Comparison of ENCODE assay signal across 8 cellular contexts in the genomic region with DNA sequence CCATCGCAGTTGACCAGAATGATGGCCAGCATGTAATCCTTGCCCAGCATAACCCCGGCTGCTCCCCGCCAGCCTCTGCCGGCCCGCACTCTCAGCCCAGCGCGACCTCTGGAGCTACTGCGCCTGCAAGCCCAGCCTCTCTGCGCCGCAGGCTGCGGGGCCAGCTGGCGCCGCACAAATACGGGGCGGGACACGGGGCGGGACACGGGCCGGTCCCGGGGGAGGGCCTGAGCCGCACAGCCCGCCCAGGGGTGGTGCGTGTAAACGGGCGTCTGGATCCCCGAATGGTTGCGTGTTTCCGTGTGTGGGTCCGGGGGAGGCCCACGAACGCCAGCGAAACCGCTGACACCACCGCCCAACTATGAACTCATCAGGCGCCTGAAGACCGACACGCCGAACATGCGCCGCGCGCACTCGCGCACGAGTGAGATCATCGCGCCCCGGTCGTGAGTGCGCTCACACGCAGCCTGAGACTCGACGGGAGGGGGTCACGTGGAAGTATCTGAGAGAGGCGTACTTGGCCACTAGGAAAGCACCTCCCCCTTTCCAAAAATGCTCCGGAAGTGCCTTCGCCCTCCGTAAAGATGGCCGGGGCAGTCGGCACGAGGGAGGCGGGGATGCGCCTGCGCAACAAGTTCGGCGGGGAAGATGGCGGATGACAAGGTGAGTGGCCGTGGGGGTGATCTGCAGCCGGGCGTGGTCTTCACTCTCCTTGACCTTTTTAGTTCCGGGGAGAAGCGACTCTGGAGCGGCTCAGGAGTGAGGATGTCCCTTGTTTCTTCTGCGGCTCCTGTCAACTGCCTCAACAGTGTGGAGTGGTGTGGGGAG. TPM values are rescaled to one million over a fixed set of nuclear protein-coding genes. Genes with fewer than 3 reads are reported as not detected.
DNase-seq lines count a peak whose midpoint lies in the region; ATAC-seq and TF ChIP-seq lines count a peak whose summit lies in the region.

Gene APBB3 (minus strand): TSS at position 403 of the 828 bp plus-strand sequence. CDS start 353 bp downstream, at position 50.
A gene with protein sequence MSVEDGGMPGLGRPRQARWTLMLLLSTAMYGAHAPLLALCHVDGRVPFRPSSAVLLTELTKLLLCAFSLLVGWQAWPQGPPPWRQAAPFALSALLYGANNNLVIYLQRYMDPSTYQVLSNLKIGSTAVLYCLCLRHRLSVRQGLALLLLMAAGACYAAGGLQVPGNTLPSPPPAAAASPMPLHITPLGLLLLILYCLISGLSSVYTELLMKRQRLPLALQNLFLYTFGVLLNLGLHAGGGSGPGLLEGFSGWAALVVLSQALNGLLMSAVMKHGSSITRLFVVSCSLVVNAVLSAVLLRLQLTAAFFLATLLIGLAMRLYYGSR (plus strand): TSS at position 633 of the 828 bp plus-strand sequence. CDS start 2,342 bp downstream, outside the sequence.

- peak within 1 kb of the TSS; percentile 96 for H3K4me3 Mint-ChIP-seq in dendritic cell treated with granulocyte-macrophage colony-stimulating factor and Interleukin-4, amounts not matched to agents 40 ng/mL and 50 ng/mL, for 4 days

- H3K27ac Mint-ChIP-seq in dendritic cell treated with granulocyte-macrophage colony-stimulating factor and Interleukin-4, amounts not matched to agents 40 ng/mL and 50 ng/mL, for 4 days: peak within 1 kb of the TSS; percentile 97

- peaks cover 19 to 88% (median 48%) of the 10 kb centered on the region in 10 experiments for H3K4me1 ChIP-seq in BLaER1 treated with 17β-estradiol and CSF1 and Interleukin-3, amounts not matched to agents 10 nM and 100 nM
- H3K4me1 ChIP-seq in left lung: peaks cover 21 to 65% of the 10 kb centered on the region in 2 donors

- H3K9me3 ChIP-seq in BLaER1 treated with 17β-estradiol and CSF1 and Interleukin-3, amounts not matched to agents 10 nM and 100 nM (replicated peaks in 1 of 11): peaks cover 7 to 27% (median 19%) of the 10 kb centered on the region in 11 experiments; a peak in 21 of 22 replicates
- no peaks in the 10 kb centered on the region for H3K9me3 ChIP-seq in left lung

- no peaks in the 10 kb centered on the region for H3K27me3 Mint-ChIP-seq in dendritic cell treated with granulocyte-macrophage colony-stimulating factor and Interleukin-4, amounts not matched to agents 40 ng/mL and 50 ng/mL, for 4 days

- no peaks in the 10 kb centered on the region for H3K9me3 Mint-ChIP-seq in dendritic cell treated with granulocyte-macrophage colony-stimulating factor and Interleukin-4, amounts not matched to agents 40 ng/mL and 50 ng/mL, for 4 days

- H3K27ac ChIP-seq in BLaER1 treated with 17β-estradiol and CSF1 and Interleukin-3, amounts not matched to agents 10 nM and 100 nM: peak within 1 kb of the TSS; percentile 71 to 86 (median 80)
- peak within 1 kb of the TSS; percentile 95 to 96 for H3K27ac ChIP-seq in left lung

- peaks cover 0 to 6% (median 0%) of the 10 kb centered on the region in 11 experiments; a peak in 2 of 22 replicates for H4K20me1 ChIP-seq in BLaER1 treated with 17β-estradiol and CSF1 and Interleukin-3, amounts not matched to agents 10 nM and 100 nM

- ATAC-seq in GM19351 (IDR thresholded peaks at IDR 0.05; ENCODE audit: unreplicated experiment) (peak; percentile 82), HG03558 (IDR thresholded peaks at IDR 0.05; ENCODE audit: extremely low read depth, unreplicated experiment) (peak; percentile 69), left lung (peak; percentile 92)

- intact Hi-C loops in dendritic cell treated with granulocyte-macrophage colony-stimulating factor and Interleukin-4, amounts not matched to agents 40 ng/mL and 50 ng/mL, for 4 days (cut with micrococcal nuclease): loop anchor here (1.0 to 2.0 kb wide), 2 partner anchors 17 to 74 kb away; partner anchors contain the start of genes EIF4EBP3 and TMCO6
- intact Hi-C loops in left lung (cut with DNase I): no loop called here

- H3K36me3 ChIP-seq in BLaER1 treated with 17β-estradiol and CSF1 and Interleukin-3, amounts not matched to agents 10 nM and 100 nM: peaks cover 6 to 57% (median 23%) of the 10 kb centered on the region in 11 experiments; a peak in 20 of 22 replicates
- peaks cover 0 to 32% of the 10 kb centered on the region in 2 donors for H3K36me3 ChIP-seq in left lung

- H3K9ac ChIP-seq in BLaER1 treated with 17β-estradiol and CSF1 and Interleukin-3, amounts not matched to agents 10 nM and 100 nM: peak within 1 kb of the TSS; percentile 65 to 98 (median 79)

- peak within 1 kb of the TSS; percentile 58 to 73 (median 64) for H3K4me3 ChIP-seq in BLaER1 treated with 17β-estradiol and CSF1 and Interleukin-3, amounts not matched to agents 10 nM and 100 nM
- peak within 1 kb of the TSS; percentile 66 to 77 for H3K4me3 ChIP-seq in left lung

- peaks cover 70% of the 10 kb centered on the region for H3K36me3 Mint-ChIP-seq in dendritic cell treated with granulocyte-macrophage colony-stimulating factor and Interleukin-4, amounts not matched to agents 40 ng/mL and 50 ng/mL, for 4 days (ENCODE audit: low read depth)

- TF ChIP-seq CTCF in left lung (IDR thresholded peaks at IDR 0.05): no peak

- DNase-seq in NCI-H774 (lab: John Stamatoyannopoulos, UW) (peak; percentile 98), left lung (peak; percentile 97 to 98)
- peak; percentile 94 to 97 for DNase-seq in activated CD4-positive, alpha-beta T cell treated with anti-CD3 and anti-CD28 coated beads, Interleukin-2, amount 50 U/mL, for 4 hours
- peak; percentile 86 to 90 for DNase-seq in stimulated activated CD4-positive, alpha-beta T cell treated with anti-CD3 and anti-CD28 coated beads, Interleukin-2, amount 100 ng/mL, for 48 hours

- H3K4me2 ChIP-seq in BLaER1 treated with 17β-estradiol and CSF1 and Interleukin-3, amounts not matched to agents 10 nM and 100 nM: peak within 1 kb of the TSS; percentile 59 to 98 (median 79)

- peaks cover 63% of the 10 kb centered on the region for H3K4me1 Mint-ChIP-seq in dendritic cell treated with granulocyte-macrophage colony-stimulating factor and Interleukin-4, amounts not matched to agents 40 ng/mL and 50 ng/mL, for 4 days (ENCODE audit: low read depth)

- peaks cover 35 to 53% (median 48%) of the 10 kb centered on the region in 11 experiments for H3K27me3 ChIP-seq in BLaER1 treated with 17β-estradiol and CSF1 and Interleukin-3, amounts not matched to agents 10 nM and 100 nM
- no peaks in the 10 kb centered on the region for H3K27me3 ChIP-seq in left lung

RNA-seq across cellular contexts. Expression of gene APBB3, which starts in this region (rescaled TPM):
- 10 to 100 TPM; 19.6 to 23.2 TPM for total RNA-seq in left lung

RNA-seq across cellular contexts. Expression of the second gene that starts in this region (rescaled TPM):
- 10 to 100 TPM; 78.6 to 82.8 TPM for total RNA-seq in left lung

Comparison
In these comparisons a context has a peak if more than half of its experiments do, and no peak if none do; other contexts are left out.
1. Peak in every context shown above with its lines: DNase-seq, ATAC-seq, H3K4me3 ChIP-seq and H3K27ac ChIP-seq.